ENCODE assay signal across 12 cellular contexts in genomic region chr3:36557021-36557707, GRCh38.
DNase-seq lines count a peak whose midpoint lies in the region; ATAC-seq lines count a peak whose summit lies in the region.
"Had no signal": no experiment of that assay in that cellular context is flagged by ENCODE, and none has a peak within 500 bp of the region (broad histone marks: within the 10 kb centered on the region; RNA-seq: fewer than 3 reads in every experiment).

No MANE protein-coding gene starts in this region.

- ATAC-seq in GM18498 (IDR thresholded peaks at IDR 0.05; ENCODE audit: unreplicated experiment) (peak; percentile 91), GM21360 (IDR thresholded peaks at IDR 0.05; ENCODE audit: unreplicated experiment) (peak; percentile 85), HG03025 (IDR thresholded peaks at IDR 0.05; ENCODE audit: low FRiP score, unreplicated experiment) (peak; percentile 78), HG02571 (IDR thresholded peaks at IDR 0.05; ENCODE audit: unreplicated experiment) (no peak)
- ATAC-seq: lower lobe of right lung had no signal

- DNase-seq in NAMALWA (ENCODE audit: low spot score) (peak; percentile 5), T-helper 1 cell (no peak), NCI-H774 (lab: John Stamatoyannopoulos, UW) (no peak)
- no peak for DNase-seq in stimulated activated CD4-positive, alpha-beta T cell treated with anti-CD3 and anti-CD28 coated beads, Interleukin-4, amount 100 ng/mL, for 24 hours
- DNase-seq: adrenal gland, EL, lower lobe of right lung, NCI-H2029 had no signal
